ENCODE assay signal across 8 cellular contexts in the genomic region with DNA sequence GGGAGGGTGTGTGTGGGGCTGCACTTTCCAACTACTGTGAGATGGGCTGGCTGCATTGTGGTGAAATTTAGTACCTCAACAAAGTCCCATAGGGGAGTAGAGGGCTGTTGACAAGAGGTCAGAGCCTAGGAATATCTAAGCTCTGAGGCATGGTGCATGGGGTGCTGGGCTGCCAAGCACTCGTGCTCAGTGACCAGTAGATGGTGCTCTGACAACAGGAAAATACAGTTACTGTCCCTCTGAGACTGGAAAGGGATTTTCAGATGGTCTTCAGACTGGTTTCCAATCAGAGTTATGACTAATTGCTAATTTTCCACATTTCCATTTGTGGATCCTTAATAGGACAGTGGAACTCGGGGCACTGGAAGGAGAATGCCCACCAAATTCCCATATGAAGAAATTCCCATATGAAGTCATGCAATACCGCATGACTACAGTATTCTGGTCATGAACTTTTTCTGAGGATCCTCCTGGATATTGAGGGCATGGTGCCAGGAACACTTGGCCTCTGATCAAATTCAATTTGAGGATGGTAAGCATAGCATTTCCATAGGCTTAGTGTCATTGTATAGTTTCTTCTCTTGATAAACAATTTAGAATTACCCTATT. TPM values are rescaled to one million over a fixed set of nuclear protein-coding genes. Genes with fewer than 3 reads are reported as not detected.
DNase-seq lines count a peak whose midpoint lies in the region; ATAC-seq and TF ChIP-seq lines count a peak whose summit lies in the region.

No MANE protein-coding gene starts in this region.

- peak; percentile 75 for TF ChIP-seq CTCF in cardiac muscle cell (IDR thresholded peaks at IDR 0.05; ENCODE audit: low read depth, low read length)
- TF ChIP-seq CTCF in psoas muscle (IDR thresholded peaks at IDR 0.05), result peak; percentile 73
- TF ChIP-seq CTCF in coronary artery (IDR thresholded peaks at IDR 0.05), result no peak

- H3K27ac ChIP-seq in cardiac muscle cell, result no peak overlapping the region
- H3K27ac ChIP-seq in psoas muscle, result no peak overlapping the region
- H3K27ac ChIP-seq in coronary artery, result no peak overlapping the region

- ATAC-seq in GM19035 (IDR thresholded peaks at IDR 0.05; ENCODE audit: unreplicated experiment), result peak; percentile 51
- ATAC-seq in HG03520 (IDR thresholded peaks at IDR 0.05; ENCODE audit: unreplicated experiment), result peak; percentile 47
- ATAC-seq in activated naive CD4-positive, alpha-beta T cell treated with anti-CD3 and anti-CD28 coated beads, Interleukin-2, amount 50 U/mL, for 72 hours, result peak; percentile 59 to 63
- ATAC-seq in psoas muscle, result peak; percentile 86 to 96 (median 90)

- peaks cover 0 to 6% of the 10 kb centered on the region in 2 donors for H3K36me3 Mint-ChIP-seq in activated naive CD4-positive, alpha-beta T cell treated with anti-CD3 and anti-CD28 coated beads, Interleukin-2, amount 50 U/mL, for 72 hours

- WGBS in psoas muscle, 3 donors, result 18 to 23% (median 21%) methylated on average over 3 of the region's 3 CpGs

- intact Hi-C loops in psoas muscle (cut with DNase I), result loop anchor here (1.0 to 10.0 kb wide), 5 partner anchors 197 to 603 kb away; a partner anchor contains a TSS

- H3K9me3 ChIP-seq in cardiac muscle cell (ENCODE audit: low read depth), result no peaks in the 10 kb centered on the region
- H3K9me3 ChIP-seq in psoas muscle, result no peaks in the 10 kb centered on the region

- H3K36me3 ChIP-seq in cardiac muscle cell (no peaks in the 10 kb centered on the region), psoas muscle (ENCODE audit: insufficient read depth in 1 of 2, low read depth in 1 of 2) (no peaks in the 10 kb centered on the region)

- H3K27ac Mint-ChIP-seq in activated naive CD4-positive, alpha-beta T cell treated with anti-CD3 and anti-CD28 coated beads, Interleukin-2, amount 50 U/mL, for 72 hours, result no peak overlapping the region

- peaks cover 91% of the 10 kb centered on the region for H3K27me3 ChIP-seq in cardiac muscle cell
- peaks cover 0 to 37% (median 14%) of the 10 kb centered on the region in 3 donors for H3K27me3 ChIP-seq in psoas muscle (ENCODE audit: insufficient read depth in 3 of 3, low read length in 2 of 3)

- DNase-seq in D341Med (ENCODE audit: low spot score) (peak; percentile 86), NCI-H526 (lab: John Stamatoyannopoulos, UW) (peak; percentile 44 to 85), cardiac muscle cell (ENCODE audit: low read depth in 1 of 2, low spot score in 1 of 2) (peak; percentile 80 to 83), psoas muscle (peak; percentile 24 to 64), coronary artery (ENCODE audit: low spot score) (no peak)
- no peak for DNase-seq in activated naive CD4-positive, alpha-beta T cell treated with anti-CD3 and anti-CD28 coated beads, Interleukin-2, amount 50 U/mL, for 72 hours (ENCODE audit: low spot score in 2 of 2)

- H3K4me3 ChIP-seq in cardiac muscle cell (no peak overlapping the region), psoas muscle (no peak overlapping the region), coronary artery (no peak overlapping the region)

- H3K4me1 ChIP-seq in cardiac muscle cell (ENCODE audit: low read depth) (no peaks in the 10 kb centered on the region), psoas muscle (peaks cover 3% of the 10 kb centered on the region)

- no peaks in the 10 kb centered on the region for H3K9me3 Mint-ChIP-seq in activated naive CD4-positive, alpha-beta T cell treated with anti-CD3 and anti-CD28 coated beads, Interleukin-2, amount 50 U/mL, for 72 hours

RNA-seq across cellular contexts. Expression of a gene that starts 4.1 kb away (rescaled TPM):
- total RNA-seq in activated naive CD4-positive, alpha-beta T cell treated with anti-CD3 and anti-CD28 coated beads, Interleukin-2, amount 50 U/mL, for 72 hours, result under 1 TPM; 0.02 to 0.16 TPM
- total RNA-seq in cardiac muscle cell, result 0.18 and 0.36 TPM in 2 replicates
- polyA plus RNA-seq in cardiac muscle cell, result not detected in 2 replicates
- under 1 TPM in 2 of 4 donors, not detected in 2; 0.04 to 0.06 TPM for total RNA-seq in psoas muscle
- under 1 TPM in 2 of 3 donors, not detected in 1; 0.03 to 0.05 TPM for polyA plus RNA-seq in psoas muscle

Comparison
In these comparisons a context has a peak if more than half of its experiments do, and no peak if none do; other contexts are left out.
1. DNase-seq: peak in D341Med (single experiment), NCI-H526 (2 of 2), cardiac muscle cell (2 of 2) and psoas muscle (2 of 2); none in activated naive CD4-positive, alpha-beta T cell treated with anti-CD3 and anti-CD28 coated beads, Interleukin-2, amount 50 U/mL, for 72 hours (0 of 2) and coronary artery (single experiment).
2. Peak in every context shown above with its lines, with median percentiles within 50 percentile points of each other: ATAC-seq.